17 cellular contexts compared by ENCODE assay signal in genomic region chr9:84866402-84866801, GRCh38.
"Had no signal": no experiment of that assay in that cellular context is flagged by ENCODE, and none has a peak within 500 bp of the region (broad histone marks: within the 10 kb centered on the region; RNA-seq: fewer than 3 reads in every experiment).

No MANE protein-coding gene starts in this region.

- H3K36me3 ChIP-seq: SJSA1 had no signal

- H3K27me3 ChIP-seq: SJSA1 had no signal

- DNase-seq: KBM-7, MV-4-11, NCI-H1048, NCI-H1105, NCI-H1417, NCI-H1436 treated with DMSO at 0.1 percent for 48 hours, NCI-H1694, NCI-H187 treated with DMSO at 0.1 percent for 48 hours, NCI-H2029 treated with DMSO at 0.1 percent for 48 hours, NCI-H2171 treated with DMSO at 0.1 percent for 48 hours, NCI-H524, NCI-H526 treated with DMSO at 0.1 percent for 48 hours, NCI-H774, SIG-M5 had no signal

- H3K4me3 ChIP-seq: SJSA1, SK-N-MC had no signal

- H3K9me3 ChIP-seq: SJSA1 had no signal

- H3K27ac ChIP-seq: RWPE1, SJSA1, SK-N-MC had no signal
